In genomic region chr5:83162598-83162997, GRCh38 we compare ENCODE assay signal across 23 cellular contexts.
"Had no signal": no experiment of that assay in that cellular context is flagged by ENCODE, and none has a peak within 500 bp of the region (broad histone marks: within the 10 kb centered on the region; RNA-seq: fewer than 3 reads in every experiment).

No MANE protein-coding gene starts in this region.

- H3K27me3 Mint-ChIP-seq: memory B cell; natural killer cell treated with Interleukin-12 subunit alpha and Interleukin-12 subunit beta and Interleukin-15 and Interleukin-18, amount 100 ng/mL, for 72 hours; progenitor cell of endocrine pancreas; stimulated activated memory B cell treated with anti-CD40 and anti-IgM and Interleukin-4, amounts not matched to agents 10 μg/mL and 1 μg/mL and 100 μg/mL, for 72 hours; stimulated activated naive CD8-positive, alpha-beta T cell treated with anti-CD3 and anti-CD28 coated beads, Interleukin-15, Interleukin-2, amounts not matched to agents 100 ng/mL and 50 ng/mL, for 24 hours had no signal

- H3K4me3 ChIP-seq: colonic mucosa, gastroesophageal sphincter, hepatocyte, left ventricle myocardium inferior, lower lobe of right lung, neural progenitor cell, pancreas, tibial artery, upper lobe of right lung, vagina had no signal

- H3K27me3 ChIP-seq: colonic mucosa, gastroesophageal sphincter, hepatocyte, neural progenitor cell, pancreas, tibial artery, upper lobe of right lung, vagina had no signal

- H3K27ac Mint-ChIP-seq: memory B cell; mesothelial cell of epicardium; natural killer cell treated with Interleukin-12 subunit alpha and Interleukin-12 subunit beta and Interleukin-15 and Interleukin-18, amount 100 ng/mL, for 72 hours; neural progenitor cell; progenitor cell of endocrine pancreas; stimulated activated memory B cell treated with anti-CD40 and anti-IgM and Interleukin-4, amounts not matched to agents 10 μg/mL and 1 μg/mL and 100 μg/mL, for 72 hours; stimulated activated naive CD8-positive, alpha-beta T cell treated with anti-CD3 and anti-CD28 coated beads, Interleukin-15, Interleukin-2, amounts not matched to agents 100 ng/mL and 50 ng/mL, for 24 hours had no signal

- H3K36me3 ChIP-seq: colonic mucosa, gastroesophageal sphincter, left ventricle myocardium inferior, lower lobe of right lung, neural progenitor cell, pancreas, tibial artery, upper lobe of right lung, vagina had no signal

- H3K9ac ChIP-seq: neural progenitor cell had no signal

- H3K4me1 Mint-ChIP-seq: memory B cell; mesothelial cell of epicardium; stimulated activated memory B cell treated with anti-CD40 and anti-IgM and Interleukin-4, amounts not matched to agents 10 μg/mL and 1 μg/mL and 100 μg/mL, for 72 hours had no signal

- H3K36me3 Mint-ChIP-seq: natural killer cell treated with Interleukin-12 subunit alpha and Interleukin-12 subunit beta and Interleukin-15 and Interleukin-18, amount 100 ng/mL, for 72 hours; neural progenitor cell; stimulated activated memory B cell treated with anti-CD40 and anti-IgM and Interleukin-4, amounts not matched to agents 10 μg/mL and 1 μg/mL and 100 μg/mL, for 72 hours had no signal

- H3K9me3 Mint-ChIP-seq: memory B cell; natural killer cell treated with Interleukin-12 subunit alpha and Interleukin-12 subunit beta and Interleukin-15 and Interleukin-18, amount 100 ng/mL, for 72 hours; stimulated activated memory B cell treated with anti-CD40 and anti-IgM and Interleukin-4, amounts not matched to agents 10 μg/mL and 1 μg/mL and 100 μg/mL, for 72 hours had no signal

- H3K79me2 ChIP-seq: hepatocyte had no signal

- H3K4me1 ChIP-seq: colonic mucosa, gastroesophageal sphincter, left ventricle myocardium inferior, lower lobe of right lung, neural progenitor cell, tibial artery, upper lobe of right lung, vagina had no signal

- H2AFZ ChIP-seq: hepatocyte, neural progenitor cell had no signal

- H3K4me3 Mint-ChIP-seq: memory B cell; mesothelial cell of epicardium; natural killer cell treated with Interleukin-12 subunit alpha and Interleukin-12 subunit beta and Interleukin-15 and Interleukin-18, amount 100 ng/mL, for 72 hours; neural progenitor cell; stimulated activated memory B cell treated with anti-CD40 and anti-IgM and Interleukin-4, amounts not matched to agents 10 μg/mL and 1 μg/mL and 100 μg/mL, for 72 hours; stimulated activated naive CD8-positive, alpha-beta T cell treated with anti-CD3 and anti-CD28 coated beads, Interleukin-15, Interleukin-2, amounts not matched to agents 100 ng/mL and 50 ng/mL, for 24 hours had no signal

- H3K27ac ChIP-seq: colonic mucosa, gastroesophageal sphincter, hepatocyte, left ventricle myocardium inferior, lower lobe of right lung, neural progenitor cell, pancreas, tibial artery, upper lobe of right lung, vagina had no signal

- DNase-seq: colonic mucosa; dermis blood vessel endothelial cell; head of caudate nucleus; kidney; left cardiac atrium; left ventricle myocardium inferior; lower lobe of right lung; nucleus accumbens; pancreas; right cardiac atrium; stimulated activated CD4-positive, alpha-beta T cell treated with anti-CD3 and anti-CD28 coated beads, Interleukin-4, amount 100 ng/mL, for 24 hours; tibial artery; upper lobe of right lung had no signal

- H3K9me3 ChIP-seq: colonic mucosa, gastroesophageal sphincter, left ventricle myocardium inferior, lower lobe of right lung, pancreas, tibial artery, upper lobe of right lung, vagina had no signal

- ATAC-seq: gastroesophageal sphincter; left cardiac atrium; lower lobe of right lung; natural killer cell treated with Interleukin-12 subunit alpha and Interleukin-12 subunit beta and Interleukin-15 and Interleukin-18, amount 100 ng/mL, for 72 hours; pancreas; right cardiac atrium; stimulated activated memory B cell treated with anti-CD40 and anti-IgM and Interleukin-4, amounts not matched to agents 10 μg/mL and 1 μg/mL and 100 μg/mL, for 72 hours; upper lobe of right lung had no signal

- H3K4me2 ChIP-seq: hepatocyte, neural progenitor cell had no signal
